In the genomic region with DNA sequence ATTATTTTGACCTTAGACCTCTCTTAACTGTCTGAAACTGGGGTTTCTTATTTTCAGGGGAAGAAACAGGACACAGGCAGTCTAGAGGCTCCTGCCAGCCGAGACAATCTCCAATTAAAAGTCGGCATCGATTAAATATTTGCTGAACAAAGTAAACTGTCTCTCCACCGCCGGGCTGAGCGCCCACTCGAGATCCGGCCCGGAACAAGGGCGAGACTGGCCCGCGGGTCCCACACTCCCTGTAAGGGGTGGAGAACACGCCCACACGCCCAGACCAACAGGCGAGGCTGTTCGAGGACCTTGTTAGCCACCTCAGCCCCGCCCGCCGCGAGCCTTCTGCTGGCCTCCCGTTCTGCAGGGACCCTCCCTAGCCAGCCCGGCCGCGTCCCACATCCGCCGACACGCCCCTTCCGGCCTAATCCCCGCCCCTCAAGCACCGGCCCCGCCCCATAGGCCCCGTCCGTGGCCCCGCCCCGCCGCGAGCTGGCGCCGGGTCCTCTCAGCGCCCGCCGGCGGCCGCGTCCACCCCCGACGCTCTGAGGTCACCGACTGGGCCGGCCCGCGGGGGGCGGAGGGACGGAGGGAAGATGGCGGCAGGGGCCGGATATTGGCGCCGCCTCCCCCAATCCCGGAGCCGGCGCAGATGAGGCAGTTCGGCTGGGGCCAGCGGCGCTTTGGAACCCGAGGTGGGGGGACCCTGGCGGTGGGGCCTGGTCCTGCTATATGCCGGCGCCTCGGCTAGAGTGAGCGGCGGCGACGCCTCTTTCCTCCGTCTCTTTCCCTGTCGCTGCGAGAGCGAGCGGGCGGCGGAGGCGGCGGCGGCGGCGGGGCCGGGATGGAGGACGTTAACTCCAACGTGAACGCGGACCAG, we compare ENCODE assay signal across 1 cellular context.
TF ChIP-seq lines count a peak whose summit lies in the region.

A gene (plus strand): TSS at position 625 of the 871 bp plus-strand sequence. CDS start 211 bp downstream, at position 836.

TF ChIP-seq in A549, 52 proteins besides CTCF, POLR2A, EP300 and RAD21 (continued from another document):
- TF ChIP-seq, protein P1, sequence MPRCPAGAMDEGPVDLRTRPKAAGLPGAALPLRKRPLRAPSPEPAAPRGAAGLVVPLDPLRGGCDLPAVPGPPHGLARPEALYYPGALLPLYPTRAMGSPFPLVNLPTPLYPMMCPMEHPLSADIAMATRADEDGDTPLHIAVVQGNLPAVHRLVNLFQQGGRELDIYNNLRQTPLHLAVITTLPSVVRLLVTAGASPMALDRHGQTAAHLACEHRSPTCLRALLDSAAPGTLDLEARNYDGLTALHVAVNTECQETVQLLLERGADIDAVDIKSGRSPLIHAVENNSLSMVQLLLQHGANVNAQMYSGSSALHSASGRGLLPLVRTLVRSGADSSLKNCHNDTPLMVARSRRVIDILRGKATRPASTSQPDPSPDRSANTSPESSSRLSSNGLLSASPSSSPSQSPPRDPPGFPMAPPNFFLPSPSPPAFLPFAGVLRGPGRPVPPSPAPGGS (IDR thresholded peaks at IDR 0.05): 0 out of 3 replicates have a peak, but pooled peaks have one; percentile 19
- TF ChIP-seq, protein P2, sequence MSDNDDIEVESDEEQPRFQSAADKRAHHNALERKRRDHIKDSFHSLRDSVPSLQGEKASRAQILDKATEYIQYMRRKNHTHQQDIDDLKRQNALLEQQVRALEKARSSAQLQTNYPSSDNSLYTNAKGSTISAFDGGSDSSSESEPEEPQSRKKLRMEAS (IDR thresholded peaks at IDR 0.05): peak; percentile 21; the same call in 1 of the 2 replicates
- TF ChIP-seq PHF8 (IDR thresholded peaks at IDR 0.05; ENCODE audit: borderline replicate concordance, low read depth): peak; percentile 50
